8 cellular contexts compared by ENCODE assay signal in genomic region chr9:98867434-98868168, GRCh38.
DNase-seq lines count a peak whose midpoint lies in the region; ATAC-seq and TF ChIP-seq lines count a peak whose summit lies in the region.

No MANE protein-coding gene starts in this region.

- H3K36me3 ChIP-seq in brain microvascular endothelial cell (replicated peaks) = no peaks in the 10 kb centered on the region
- no peaks in the 10 kb centered on the region for H3K36me3 ChIP-seq in lung (ENCODE audit: control insufficient read depth in 2 of 2, insufficient read depth in 2 of 2, low read length in 2 of 2)

- peaks cover 11% of the 10 kb centered on the region for H3K27me3 ChIP-seq in AG04450 (ENCODE audit: control insufficient read depth, insufficient read depth, low read length)
- no peaks in the 10 kb centered on the region for H3K27me3 ChIP-seq in brain microvascular endothelial cell (replicated peaks)
- no peaks in the 10 kb centered on the region for H3K27me3 ChIP-seq in lung (ENCODE audit: control insufficient read depth, insufficient read depth)

- H3K9me3 ChIP-seq in AG04450 (ENCODE audit: control insufficient read depth, insufficient read depth, low read length) (peaks cover 5% of the 10 kb centered on the region; the same call in 1 of the 2 replicates), lung (ENCODE audit: control insufficient read depth in 2 of 2, insufficient read depth in 1 of 2, low read length in 1 of 2) (no peaks in the 10 kb centered on the region)

- in situ Hi-C loops in brain microvascular endothelial cell (cut with HindIII; ENCODE audit: low pct_ligation_motif_present, low sequenced_read_pairs) = loop anchor here (25.0 kb wide), 1 partner anchor 120 kb away; no protein-coding TSS in a partner anchor

- H3K4me3 Mint-ChIP-seq in stimulated activated naive B cell treated with anti-CD40 and anti-IgM and Interleukin-4, amounts not matched to agents 10 μg/mL and 1 μg/mL and 100 μg/mL, for 72 hours = no peak overlapping the region
- H3K4me3 Mint-ChIP-seq in activated naive CD4-positive, alpha-beta T cell treated with anti-CD3 and anti-CD28 coated beads, Interleukin-2, amount 10 ng/mL, durations not matched to agents 7 days and 5 days = no peak overlapping the region

- H3K27me3 Mint-ChIP-seq in stimulated activated naive B cell treated with anti-CD40 and anti-IgM and Interleukin-4, amounts not matched to agents 10 μg/mL and 1 μg/mL and 100 μg/mL, for 72 hours = peaks cover 0 to 14% of the 10 kb centered on the region in 2 donors
- peaks cover 58% of the 10 kb centered on the region for H3K27me3 Mint-ChIP-seq in activated naive CD4-positive, alpha-beta T cell treated with anti-CD3 and anti-CD28 coated beads, Interleukin-2, amount 10 ng/mL, durations not matched to agents 7 days and 5 days

- ATAC-seq in lung (ENCODE audit: insufficient read depth, low FRiP score) (peak; percentile 42), HG02884 (IDR thresholded peaks at IDR 0.05; ENCODE audit: unreplicated experiment) (no peak)
- no peak for ATAC-seq in stimulated activated naive B cell treated with anti-CD40 and anti-IgM and Interleukin-4, amounts not matched to agents 10 μg/mL and 1 μg/mL and 100 μg/mL, for 72 hours (replicated peaks)

- no peak overlapping the region for H3K27ac Mint-ChIP-seq in stimulated activated naive B cell treated with anti-CD40 and anti-IgM and Interleukin-4, amounts not matched to agents 10 μg/mL and 1 μg/mL and 100 μg/mL, for 72 hours
- no peak overlapping the region for H3K27ac Mint-ChIP-seq in activated naive CD4-positive, alpha-beta T cell treated with anti-CD3 and anti-CD28 coated beads, Interleukin-2, amount 10 ng/mL, durations not matched to agents 7 days and 5 days

- H3K36me3 Mint-ChIP-seq in stimulated activated naive B cell treated with anti-CD40 and anti-IgM and Interleukin-4, amounts not matched to agents 10 μg/mL and 1 μg/mL and 100 μg/mL, for 72 hours = no peaks in the 10 kb centered on the region
- H3K36me3 Mint-ChIP-seq in activated naive CD4-positive, alpha-beta T cell treated with anti-CD3 and anti-CD28 coated beads, Interleukin-2, amount 10 ng/mL, durations not matched to agents 7 days and 5 days = no peaks in the 10 kb centered on the region

- H3K9me3 Mint-ChIP-seq in stimulated activated naive B cell treated with anti-CD40 and anti-IgM and Interleukin-4, amounts not matched to agents 10 μg/mL and 1 μg/mL and 100 μg/mL, for 72 hours = peaks cover 0 to 1% of the 10 kb centered on the region in 2 donors
- no peaks in the 10 kb centered on the region for H3K9me3 Mint-ChIP-seq in activated naive CD4-positive, alpha-beta T cell treated with anti-CD3 and anti-CD28 coated beads, Interleukin-2, amount 10 ng/mL, durations not matched to agents 7 days and 5 days

- CTCF ChIA-PET in AG04450 (lab: Charles Lee) = no interaction called here
- CTCF ChIA-PET in activated naive CD4-positive, alpha-beta T cell treated with anti-CD3 and anti-CD28 coated beads, Interleukin-2, amount 10 ng/mL, durations not matched to agents 7 days and 5 days (lab: Charles Lee) = interaction anchor here (1.1 kb wide), 2 partner anchors 20 to 131 kb away, joined by 3 read pairs; no protein-coding TSS in a partner anchor

- H3K4me1 ChIP-seq in lung (ENCODE audit: control insufficient read depth in 2 of 2, insufficient read depth in 2 of 2, low read length in 2 of 2) = peaks cover 4 to 11% of the 10 kb centered on the region in 2 donors

- WGBS in lung, 2 donors = 40 to 41% methylated on average over 4 of the region's 4 CpGs

- TF ChIP-seq CTCF in AG04450 (IDR thresholded peaks at IDR 0.05; ENCODE audit: low read depth, low read length) (no peak), brain microvascular endothelial cell (IDR thresholded peaks at IDR 0.05; ENCODE audit: low read depth, low read length, missing control alignments) (no peak), lung (IDR thresholded peaks at IDR 0.05; ENCODE audit: control extremely low read depth, extremely low read depth) (no peak)

- peaks cover 5 to 8% of the 10 kb centered on the region in 2 donors for H3K4me1 Mint-ChIP-seq in stimulated activated naive B cell treated with anti-CD40 and anti-IgM and Interleukin-4, amounts not matched to agents 10 μg/mL and 1 μg/mL and 100 μg/mL, for 72 hours
- peaks cover 4% of the 10 kb centered on the region for H3K4me1 Mint-ChIP-seq in activated naive CD4-positive, alpha-beta T cell treated with anti-CD3 and anti-CD28 coated beads, Interleukin-2, amount 10 ng/mL, durations not matched to agents 7 days and 5 days

- POLR2A ChIA-PET in AG04450 (lab: Yijun Ruan, JAX) = interaction anchor here (0.6 kb wide), 1 partner anchor 91 kb away, joined by 3 read pairs; no protein-coding TSS in a partner anchor

- H3K4me3 ChIP-seq in AG04450 (ENCODE audit: low read depth, low read length) (no peak overlapping the region), brain microvascular endothelial cell (ENCODE audit: low read depth, low read length) (no peak overlapping the region), lung (no peak overlapping the region)

- H3K27ac ChIP-seq in AG04450 (ENCODE audit: low read depth, low read length) = peak overlapping the region; percentile 68
- H3K27ac ChIP-seq in brain microvascular endothelial cell = no peak overlapping the region
- H3K27ac ChIP-seq in lung (ENCODE audit: low read depth in 1 of 2, low read length in 1 of 2) = peak overlapping the region; percentile 23 to 54

- DNase-seq in AG04450 (ENCODE audit: low read depth, low spot score) (peak; percentile 85), Kasumi-1 (lab: John Stamatoyannopoulos, UW) (peak; percentile 74), brain microvascular endothelial cell (peak; percentile 66), lung (ENCODE audit: low spot score) (peak; percentile 51), DMS114 treated with DMSO at 0.1 percent for 48 hours (lab: John Stamatoyannopoulos, UW; ENCODE audit: unreplicated experiment) (no peak)
- DNase-seq in stimulated activated naive B cell treated with anti-CD40 and anti-IgM and Interleukin-4, amounts not matched to agents 10 μg/mL and 1 μg/mL and 100 μg/mL, for 72 hours = no peak
- DNase-seq in activated naive CD4-positive, alpha-beta T cell treated with anti-CD3 and anti-CD28 coated beads, Interleukin-2, amount 10 ng/mL, durations not matched to agents 7 days and 5 days = no peak

Comparison
In these comparisons a context has a peak if more than half of its experiments do, and no peak if none do; other contexts are left out.
1. DNase-seq: peak in AG04450 (single experiment), Kasumi-1 (2 of 2), brain microvascular endothelial cell (single experiment) and lung (single experiment); none in stimulated activated naive B cell treated with anti-CD40 and anti-IgM and Interleukin-4, amounts not matched to agents 10 μg/mL and 1 μg/mL and 100 μg/mL, for 72 hours (single experiment), activated naive CD4-positive, alpha-beta T cell treated with anti-CD3 and anti-CD28 coated beads, Interleukin-2, amount 10 ng/mL, durations not matched to agents 7 days and 5 days (single experiment) and DMS114 treated with DMSO at 0.1 percent for 48 hours (single experiment).